ENCODE assay signal across 2 cellular contexts in the genomic region with DNA sequence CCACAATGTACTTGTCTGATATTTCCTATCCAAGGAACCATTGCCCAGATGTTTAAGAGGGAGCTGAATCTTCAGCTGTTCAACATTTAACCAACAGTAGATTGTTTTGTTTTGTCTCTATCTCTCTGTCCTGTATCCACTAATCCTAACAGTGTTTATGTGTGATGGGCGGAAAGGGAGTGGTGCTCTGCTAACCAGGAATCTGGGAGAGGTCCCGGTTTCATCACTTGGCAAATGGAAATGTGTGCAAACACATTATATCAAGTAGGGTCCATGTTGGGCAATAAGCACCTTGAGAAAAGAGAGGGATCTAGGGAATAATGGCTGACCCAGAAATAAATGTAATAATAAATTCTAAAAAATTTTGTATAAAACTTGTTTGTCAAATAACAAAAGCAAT.
TF ChIP-seq lines count a peak whose summit lies in the region.

No MANE protein-coding gene starts in this region.

TF ChIP-seq in SK-N-SH, 30 proteins besides CTCF, POLR2A, EP300 and RAD21 (continued from another document):
- TF ChIP-seq, protein P1, sequence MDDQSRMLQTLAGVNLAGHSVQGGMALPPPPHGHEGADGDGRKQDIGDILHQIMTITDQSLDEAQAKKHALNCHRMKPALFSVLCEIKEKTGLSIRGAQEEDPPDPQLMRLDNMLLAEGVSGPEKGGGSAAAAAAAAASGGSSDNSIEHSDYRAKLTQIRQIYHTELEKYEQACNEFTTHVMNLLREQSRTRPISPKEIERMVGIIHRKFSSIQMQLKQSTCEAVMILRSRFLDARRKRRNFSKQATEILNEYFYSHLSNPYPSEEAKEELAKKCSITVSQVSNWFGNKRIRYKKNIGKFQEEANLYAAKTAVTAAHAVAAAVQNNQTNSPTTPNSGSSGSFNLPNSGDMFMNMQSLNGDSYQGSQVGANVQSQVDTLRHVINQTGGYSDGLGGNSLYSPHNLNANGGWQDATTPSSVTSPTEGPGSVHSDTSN (IDR thresholded peaks at IDR 0.05), result no peak
- no peak for TF ChIP-seq TEAD4 (IDR thresholded peaks at IDR 0.05; ENCODE audit: borderline replicate concordance, insufficient read depth)

TF ChIP-seq in SK-N-SH treated with all-trans-retinoic acid at 6 μM for 48 hours, 23 proteins besides CTCF, POLR2A, EP300 and RAD21 (continued from another document):
- TF ChIP-seq, protein P2, sequence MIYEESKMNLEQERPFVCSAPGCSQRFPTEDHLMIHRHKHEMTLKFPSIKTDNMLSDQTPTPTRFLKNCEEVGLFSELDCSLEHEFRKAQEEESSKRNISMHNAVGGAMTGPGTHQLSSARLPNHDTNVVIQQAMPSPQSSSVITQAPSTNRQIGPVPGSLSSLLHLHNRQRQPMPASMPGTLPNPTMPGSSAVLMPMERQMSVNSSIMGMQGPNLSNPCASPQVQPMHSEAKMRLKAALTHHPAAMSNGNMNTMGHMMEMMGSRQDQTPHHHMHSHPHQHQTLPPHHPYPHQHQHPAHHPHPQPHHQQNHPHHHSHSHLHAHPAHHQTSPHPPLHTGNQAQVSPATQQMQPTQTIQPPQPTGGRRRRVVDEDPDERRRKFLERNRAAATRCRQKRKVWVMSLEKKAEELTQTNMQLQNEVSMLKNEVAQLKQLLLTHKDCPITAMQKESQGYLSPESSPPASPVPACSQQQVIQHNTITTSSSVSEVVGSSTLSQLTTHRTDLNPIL (CRISPR knock-in tag; IDR thresholded peaks at IDR 0.05; ENCODE audit: low read depth), result no peak
- TF ChIP-seq OSR1 (CRISPR knock-in tag; IDR thresholded peaks at IDR 0.05) (no peak), CSDC2 (CRISPR knock-in tag; IDR thresholded peaks at IDR 0.05) (no peak), ARNTL (CRISPR knock-in tag; IDR thresholded peaks at IDR 0.05; ENCODE audit: borderline replicate concordance, low read depth) (no peak), ZC3H10 (CRISPR knock-in tag; IDR thresholded peaks at IDR 0.05) (no peak), TOX (CRISPR knock-in tag; IDR thresholded peaks at IDR 0.05; ENCODE audit: borderline replicate concordance) (no peak), GLIS3 (CRISPR knock-in tag; IDR thresholded peaks at IDR 0.05) (no peak)
TF ChIP-seq in SK-N-SH treated with all-trans-retinoic acid at 6 μM for 48 hours: peak in this region for 0.
